Comparison of ENCODE assay signal across 10 cellular contexts in the genomic region with DNA sequence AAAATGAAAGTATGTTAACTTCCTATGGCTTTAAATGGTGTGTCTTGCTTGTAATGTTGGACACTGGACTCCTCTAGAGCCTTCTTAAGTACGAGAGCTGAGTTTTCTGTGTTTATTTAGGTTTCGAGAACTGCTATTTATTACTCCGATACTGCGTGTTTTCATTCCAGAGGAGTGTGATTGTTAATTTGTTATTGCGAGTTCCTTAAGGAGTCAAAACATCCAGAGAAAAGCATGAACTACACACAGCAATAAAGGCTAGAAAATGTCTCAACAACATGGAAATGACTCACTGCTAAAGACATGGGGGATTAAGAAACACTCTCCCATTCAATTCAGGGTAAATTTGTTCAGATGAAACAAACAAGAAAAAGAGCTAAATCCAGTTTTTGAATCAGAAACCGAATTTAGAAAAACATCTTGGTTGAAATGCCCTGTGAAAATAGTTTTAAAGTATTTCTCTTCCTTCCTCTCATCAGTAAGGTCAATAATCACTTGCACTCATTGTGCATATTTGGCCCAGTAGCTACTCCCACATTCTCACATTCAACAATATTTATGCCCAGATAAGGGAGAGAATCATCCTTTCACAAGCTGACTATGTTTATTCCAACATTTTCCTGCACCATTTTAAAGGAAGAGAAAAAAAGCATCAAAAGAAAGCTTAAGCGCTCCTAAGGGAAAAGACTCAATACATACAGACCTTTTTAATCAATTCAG. TPM values are rescaled to one million over a fixed set of nuclear protein-coding genes. Genes with fewer than 3 reads are reported as not detected.
DNase-seq lines count a peak whose midpoint lies in the region; ATAC-seq and TF ChIP-seq lines count a peak whose summit lies in the region.
"Had no signal": no experiment of that assay in that cellular context is flagged by ENCODE, and none has a peak within 500 bp of the region (broad histone marks: within the 10 kb centered on the region; RNA-seq: fewer than 3 reads in every experiment).

No MANE protein-coding gene starts in this region.

- intact Hi-C loops in HCT116 (cut with micrococcal nuclease) = no loop called here
- intact Hi-C loops in right cardiac atrium (cut with DNase I) = no loop called here
- intact Hi-C loops in spleen (cut with DNase I; ENCODE audit: low total_unique reads) = no loop called here
- intact Hi-C loops in naive thymus-derived CD4-positive, alpha-beta T cell (cut with micrococcal nuclease) = no loop called here
- intact Hi-C loops in CD4-positive, alpha-beta memory T cell (cut with micrococcal nuclease) = no loop called here

- H3K4me2 ChIP-seq in HCT116 (ENCODE audit: low read length) = peak overlapping the region; percentile 64

- no peaks in the 10 kb centered on the region for H4K20me1 ChIP-seq in HCT116 (ENCODE audit: insufficient read depth)

- WGBS in right cardiac atrium = 60% methylated on average over 7 of the region's 7 CpGs
- WGBS in spleen, 5 donors = 70 to 81% (median 77%) methylated on average over 7 of the region's 7 CpGs

- no peak for DNase-seq in HCT116 (ENCODE audit: low read depth, low spot score)
- DNase-seq in right cardiac atrium = no peak
- DNase-seq in spleen = no peak
- DNase-seq in naive thymus-derived CD4-positive, alpha-beta T cell = no peak
- DNase-seq in CD4-positive, alpha-beta memory T cell = no peak
- DNase-seq in NCI-H510A (lab: John Stamatoyannopoulos, UW) = no peak
- DNase-seq: amniotic stem cell, NCI-H774 had no signal

- H3K36me3 ChIP-seq in HCT116 (ENCODE audit: control insufficient read depth in 1 of 2, insufficient read depth in 2 of 2, low read length in 2 of 2) (no peaks in the 10 kb centered on the region), spleen (no peaks in the 10 kb centered on the region)
- H3K36me3 ChIP-seq in naive thymus-derived CD4-positive, alpha-beta T cell (ENCODE audit: control insufficient read depth in 2 of 3, insufficient read depth in 3 of 3, low read length in 3 of 3) = no peaks in the 10 kb centered on the region
- no peaks in the 10 kb centered on the region for H3K36me3 ChIP-seq in CD4-positive, alpha-beta memory T cell (ENCODE audit: insufficient read depth, low read length)

- no peaks in the 10 kb centered on the region for H3K9me2 ChIP-seq in HCT116 (ENCODE audit: insufficient read depth)

- BruUV-seq in HCT116 (replicated peaks; lab: Mats Ljungman, UMichigan) = no TSS peak

- TF ChIP-seq RAD21 in HCT116 (IDR thresholded peaks at IDR 0.05; ENCODE audit: low read depth) = no peak

- peaks cover 0 to 22% (median 0%) of the 10 kb centered on the region in 5 donors for H3K36me3 Mint-ChIP-seq in naive thymus-derived CD4-positive, alpha-beta T cell
- H3K36me3 Mint-ChIP-seq in CD4-positive, alpha-beta memory T cell = peaks cover 3 to 14% of the 10 kb centered on the region in 2 donors

- H3K79me2 ChIP-seq in HCT116 (ENCODE audit: insufficient read depth, low read length) = no peaks in the 10 kb centered on the region

- TF ChIP-seq POLR2A in HCT116 (IDR thresholded peaks at IDR 0.05; ENCODE audit: borderline replicate concordance, extremely low read depth, insufficient read depth, insufficient read length) (no peak), spleen (IDR thresholded peaks at IDR 0.05) (no peak)

- RAD21 ChIA-PET in HCT116 (lab: Charles Lee; ENCODE audit: low non-redundant PET in 1 of 2, low total read pairs in 2 of 2, uncharacterized antibody in 2 of 2, unreplicated experiment in 2 of 2) = interaction anchor here in 1 of 2 experiments (0.9 kb wide), 1 partner anchor 211 kb away, joined by 3 read pairs; no protein-coding TSS in a partner anchor

- peaks cover 0 to 53% (median 12%) of the 10 kb centered on the region in 7 donors for H3K4me1 Mint-ChIP-seq in naive thymus-derived CD4-positive, alpha-beta T cell
- peaks cover 22 to 63% (median 45%) of the 10 kb centered on the region in 4 donors for H3K4me1 Mint-ChIP-seq in CD4-positive, alpha-beta memory T cell

- H3K9me3 Mint-ChIP-seq in naive thymus-derived CD4-positive, alpha-beta T cell = no peaks in the 10 kb centered on the region
- no peaks in the 10 kb centered on the region for H3K9me3 Mint-ChIP-seq in CD4-positive, alpha-beta memory T cell

- peaks cover 82 to 92% of the 10 kb centered on the region in 2 experiments for H3K4me1 ChIP-seq in HCT116 (ENCODE audit: control insufficient read depth in 1 of 2, insufficient read depth in 2 of 2, low read length in 2 of 2)
- peaks cover 4% of the 10 kb centered on the region for H3K4me1 ChIP-seq in right cardiac atrium (ENCODE audit: control insufficient read depth, insufficient read depth, low read length)
- H3K4me1 ChIP-seq in spleen = peaks cover 4 to 83% (median 54%) of the 10 kb centered on the region in 6 donors
- peaks cover 0 to 27% of the 10 kb centered on the region in 2 donors for H3K4me1 ChIP-seq in naive thymus-derived CD4-positive, alpha-beta T cell (ENCODE audit: control insufficient read depth in 2 of 2, insufficient read depth in 2 of 2, low read length in 2 of 2)
- peaks cover 36% of the 10 kb centered on the region for H3K4me1 ChIP-seq in CD4-positive, alpha-beta memory T cell (ENCODE audit: insufficient read depth, low read length)

- H3K9ac ChIP-seq in HCT116 (ENCODE audit: low read length) = peak overlapping the region; percentile 15

- no peaks in the 10 kb centered on the region for H3K27me3 Mint-ChIP-seq in naive thymus-derived CD4-positive, alpha-beta T cell
- H3K27me3 Mint-ChIP-seq in CD4-positive, alpha-beta memory T cell = no peaks in the 10 kb centered on the region

- no peak for TF ChIP-seq CTCF in HCT116 (IDR thresholded peaks at IDR 0.05 in 2 of 3, conservative IDR thresholded peaks at IDR 0.05 in 1 of 3; ENCODE audit: borderline replicate concordance in 1 of 3, insufficient read depth in 1 of 3, low read depth in 2 of 3, low read length in 2 of 3)
- no peak for TF ChIP-seq CTCF in WI38 (IDR thresholded peaks at IDR 0.05; ENCODE audit: low read depth, low read length)
- no peak for TF ChIP-seq CTCF in spleen (IDR thresholded peaks at IDR 0.05 in 8 of 11, conservative IDR thresholded peaks at IDR 0.05 in 3 of 11)

- ATAC-seq in HCT116 = no peak
- peak; percentile 38 to 74 for ATAC-seq in right cardiac atrium
- ATAC-seq in naive thymus-derived CD4-positive, alpha-beta T cell = no peak
- no peak for ATAC-seq in HG02938 (IDR thresholded peaks at IDR 0.05; ENCODE audit: unreplicated experiment)

- no peak overlapping the region for H2AFZ ChIP-seq in HCT116 (ENCODE audit: low read depth, low read length, poor library complexity, severe bottlenecking)

- H3K27ac ChIP-seq in HCT116 (ENCODE audit: low read depth, low read length) (peak overlapping the region; percentile 49; the same call in 1 of the 2 replicates), right cardiac atrium (ENCODE audit: low read length) (no peak overlapping the region), spleen (peak overlapping the region in 7 of 8 donors; percentile 19 to 77 (median 59))
- H3K27ac ChIP-seq in naive thymus-derived CD4-positive, alpha-beta T cell (ENCODE audit: low read depth, low read length) = no peak overlapping the region
- H3K27ac ChIP-seq in CD4-positive, alpha-beta memory T cell (ENCODE audit: low read depth, low read length) = no peak overlapping the region

- POLR2A ChIA-PET in HCT116 (lab: Charles Lee) = interaction anchor here (1.0 to 5.2 kb wide), 6 partner anchors 9 to 214 kb away, joined by 4 to 49 read pairs (median 6); a partner anchor contains a TSS
- POLR2A ChIA-PET in naive thymus-derived CD4-positive, alpha-beta T cell (lab: Charles Lee) = no interaction called here
- POLR2A ChIA-PET in CD4-positive, alpha-beta memory T cell (lab: Charles Lee; ENCODE audit: partially characterized antibody) = interaction anchor here (0.7 kb wide), 1 partner anchor 66 kb away, joined by 3 read pairs; no protein-coding TSS in a partner anchor

- no peak overlapping the region for H3K27ac Mint-ChIP-seq in naive thymus-derived CD4-positive, alpha-beta T cell
- H3K27ac Mint-ChIP-seq in CD4-positive, alpha-beta memory T cell = peak overlapping the region in 2 of 7 donors; percentile 45 to 74

- CTCF ChIA-PET in HCT116 (lab: Charles Lee) = interaction anchor here (0.7 to 3.1 kb wide), 5 partner anchors 13 to 215 kb away, joined by 3 to 11 read pairs (median 3); a partner anchor contains a TSS
- CTCF ChIA-PET in naive thymus-derived CD4-positive, alpha-beta T cell (lab: Charles Lee) = interaction anchor here (0.6 kb wide), 1 partner anchor 43 kb away, joined by 3 read pairs; no protein-coding TSS in a partner anchor
- CTCF ChIA-PET in CD4-positive, alpha-beta memory T cell (lab: Charles Lee; ENCODE audit: partially characterized antibody) = interaction anchor here (1.3 to 3.0 kb wide), 6 partner anchors 8 to 214 kb away, joined by 3 to 15 read pairs (median 9); no protein-coding TSS in a partner anchor

- H3K9me3 ChIP-seq in HCT116 (ENCODE audit: control insufficient read depth in 1 of 2, insufficient read depth in 1 of 2, low read depth in 1 of 2, low read length in 2 of 2) (no peaks in the 10 kb centered on the region), right cardiac atrium (ENCODE audit: control insufficient read depth, low read length) (no peaks in the 10 kb centered on the region), spleen (no peaks in the 10 kb centered on the region)
- no peaks in the 10 kb centered on the region for H3K9me3 ChIP-seq in naive thymus-derived CD4-positive, alpha-beta T cell (ENCODE audit: control insufficient read depth in 2 of 3, low read length in 3 of 3)
- no peaks in the 10 kb centered on the region for H3K9me3 ChIP-seq in CD4-positive, alpha-beta memory T cell (ENCODE audit: control insufficient read depth in 1 of 2, low read length in 2 of 2)

- H3K4me3 ChIP-seq in HCT116 (replicated peaks in 1 of 2; ENCODE audit: low read depth in 1 of 2, low read length in 2 of 2) = peak overlapping the region in 1 of 2 experiments; percentile 14; a peak in 1 of 4 replicates
- peak overlapping the region; percentile 43 for H3K4me3 ChIP-seq in WI38 (ENCODE audit: low read depth, low read length)
- H3K4me3 ChIP-seq in right cardiac atrium (ENCODE audit: low read length) = no peak overlapping the region
- peak overlapping the region in 1 of 8 donors; percentile 3 for H3K4me3 ChIP-seq in spleen
- H3K4me3 ChIP-seq in naive thymus-derived CD4-positive, alpha-beta T cell (ENCODE audit: low read length) = no peak overlapping the region
- no peak overlapping the region for H3K4me3 ChIP-seq in CD4-positive, alpha-beta memory T cell (ENCODE audit: low read length in 2 of 2)

- H3K27me3 ChIP-seq in HCT116 (ENCODE audit: insufficient read depth, low read length) (no peaks in the 10 kb centered on the region), right cardiac atrium (ENCODE audit: control insufficient read depth, insufficient read depth) (no peaks in the 10 kb centered on the region), spleen (replicated peaks in 1 of 7) (no peaks in the 10 kb centered on the region)
- H3K27me3 ChIP-seq in naive thymus-derived CD4-positive, alpha-beta T cell (ENCODE audit: control insufficient read depth in 2 of 2, insufficient read depth in 2 of 2, low read length in 2 of 2) = no peaks in the 10 kb centered on the region
- H3K27me3 ChIP-seq in CD4-positive, alpha-beta memory T cell (ENCODE audit: insufficient read depth, low read length) = no peaks in the 10 kb centered on the region

- no peak overlapping the region for H3K4me3 Mint-ChIP-seq in naive thymus-derived CD4-positive, alpha-beta T cell
- H3K4me3 Mint-ChIP-seq in CD4-positive, alpha-beta memory T cell = no peak overlapping the region

RNA-seq across cellular contexts. Expression of a gene that starts 36.0 kb away (rescaled TPM):
- total RNA-seq in HCT116 (2021; ENCODE audit: unreplicated experiment) = 21.0 TPM
- polyA plus RNA-seq in HCT116 (2012) = 7.9 and 9.7 TPM in 2 replicates
- 10 to 100 TPM; 46.5 to 50.7 (median 47.9) TPM for total RNA-seq in right cardiac atrium
- 11.8 TPM for polyA plus RNA-seq in right cardiac atrium
- total RNA-seq in spleen = 100 to 1,000 TPM in 2 of 7 donors, 10 to 100 TPM in 5; 64.3 to 123 (median 80.5) TPM
- polyA plus RNA-seq in spleen = 1 to 10 TPM; 3.5 to 9.4 (median 5.1) TPM
- total RNA-seq in naive thymus-derived CD4-positive, alpha-beta T cell = 10 to 100 TPM; 32.2 to 82.7 (median 47.4) TPM
- 1 to 10 TPM; 1.5 to 3.0 TPM for polyA plus RNA-seq in naive thymus-derived CD4-positive, alpha-beta T cell
- 10 to 100 TPM; 94.7 to 97.4 TPM for total RNA-seq in CD4-positive, alpha-beta memory T cell
- polyA plus RNA-seq in CD4-positive, alpha-beta memory T cell = 10 to 100 TPM; 10.5 to 19.1 TPM

Comparison
In these comparisons a context has a peak if more than half of its experiments do, and no peak if none do; other contexts are left out.
1. ATAC-seq: peak in right cardiac atrium (2 of 2); none in HCT116 (single experiment), naive thymus-derived CD4-positive, alpha-beta T cell (single experiment) and HG02938 (single experiment).
2. H3K27ac ChIP-seq: peak in HCT116 (single experiment) and spleen (7 of 8); none in right cardiac atrium (single experiment), naive thymus-derived CD4-positive, alpha-beta T cell (single experiment) and CD4-positive, alpha-beta memory T cell (single experiment).